In the genomic region with DNA sequence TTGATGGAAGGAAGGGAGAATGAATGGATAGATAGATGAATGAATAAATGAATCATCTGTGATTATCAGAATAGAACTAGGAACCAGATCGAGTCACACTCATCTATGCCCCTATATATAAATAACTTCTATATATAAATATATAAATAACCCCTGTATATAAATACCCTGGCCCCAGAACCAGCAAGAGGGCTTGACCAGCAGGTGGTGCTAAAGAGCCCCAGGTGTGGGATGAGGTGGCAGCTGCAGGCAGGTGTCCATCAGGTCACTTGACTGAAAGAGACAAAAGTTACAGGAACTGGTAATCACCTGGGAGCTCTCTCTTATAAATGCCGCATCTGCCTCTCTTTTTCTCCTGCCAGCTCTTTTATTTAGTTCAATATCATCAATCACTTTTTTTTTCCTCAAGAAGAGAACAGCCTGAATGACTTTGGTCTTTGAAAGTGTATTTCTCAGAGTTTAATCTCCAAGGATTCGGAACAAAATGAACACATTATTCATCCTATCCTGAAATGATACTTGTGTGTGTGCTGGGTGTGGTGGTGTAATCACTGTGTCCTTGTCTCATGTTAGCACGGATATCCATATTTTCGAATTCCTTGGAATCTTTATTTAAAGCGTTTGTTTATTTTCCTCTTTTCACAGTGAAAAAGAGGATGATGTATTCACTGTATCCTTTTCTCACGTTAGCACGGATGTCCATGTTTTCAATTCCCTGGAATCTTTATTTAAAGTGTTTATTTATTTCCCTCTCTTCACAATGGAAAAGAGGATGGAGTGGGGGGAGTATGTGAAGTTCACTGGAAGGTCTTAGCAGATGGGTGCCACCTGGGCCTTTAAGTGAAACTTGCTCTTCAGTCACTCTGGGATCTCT, we compare ENCODE assay signal across 8 cellular contexts. TPM values are rescaled to one million over a fixed set of nuclear protein-coding genes. Genes with fewer than 3 reads are reported as not detected.
A peak's percentile ranks its signal among the peaks of the same experiment; 100 is the strongest.
DNase-seq lines count a peak whose midpoint lies in the region; ATAC-seq and TF ChIP-seq lines count a peak whose summit lies in the region.

No MANE protein-coding gene starts in this region.

- DNase-seq in LHCN-M2 (ENCODE audit: low read depth) (peak; percentile 42), SW480 (ENCODE audit: low spot score) (peak; percentile 78), adrenal gland (peak; percentile 21 to 78 (median 62)), iPS DF 19.7 (ENCODE audit: low read depth, low spot score) (peak; percentile 28)
- DNase-seq in stimulated activated CD4-positive, alpha-beta T cell treated with anti-CD3 and anti-CD28 coated beads, Interleukin-1b, Interleukin-23, amount 100 ng/mL, for 1 hour (ENCODE audit: low read depth in 2 of 2), result peak; percentile 36 to 64

- no peaks in the 10 kb centered on the region for H3K9me3 ChIP-seq in adrenal gland (replicated peaks in 1 of 3)

- no peaks in the 10 kb centered on the region for H3K4me1 ChIP-seq in adrenal gland (replicated peaks in 1 of 2)

- intact Hi-C loops in adrenal gland (cut with DNase I), result loop anchor here in 1 of 2 donors (5.0 kb wide), 1 partner anchor 95 kb away; no protein-coding TSS in a partner anchor

- H3K27me3 ChIP-seq in adrenal gland, result no peaks in the 10 kb centered on the region

- no peak overlapping the region for H3K4me3 ChIP-seq in GM12875 (ENCODE audit: low read depth, low read length)
- H3K4me3 ChIP-seq in adrenal gland, result no peak overlapping the region

- H3K27ac ChIP-seq in adrenal gland, result no peak overlapping the region

- H3K36me3 ChIP-seq in adrenal gland (replicated peaks in 1 of 2), result no peaks in the 10 kb centered on the region

- TF ChIP-seq CTCF in GM12875 (IDR thresholded peaks at IDR 0.05; ENCODE audit: borderline replicate concordance, insufficient read depth, low read depth, low read length) (peak; percentile 71), adrenal gland (IDR thresholded peaks at IDR 0.05) (peak; percentile 32 to 81 (median 66))

- ATAC-seq in HG02970 (IDR thresholded peaks at IDR 0.05; ENCODE audit: low FRiP score, unreplicated experiment) (no peak), HG02885 (IDR thresholded peaks at IDR 0.05; ENCODE audit: poor library complexity, unreplicated experiment) (no peak)

- TF ChIP-seq POLR2A in adrenal gland (IDR thresholded peaks at IDR 0.05), result no peak

- WGBS in adrenal gland, 4 donors, result 28 to 36% (median 30%) methylated on average over 8 of the region's 8 CpGs

RNA-seq across cellular contexts. Expression of a gene that starts 35.4 kb away (rescaled TPM):
- total RNA-seq in LHCN-M2 (2014; rRNA removed) (48.1 and 50.5 TPM in 2 replicates), adrenal gland (100 to 1,000 TPM in 1 of 8 donors, 10 to 100 TPM in 7; 29.5 to 118 (median 46.2) TPM)
- polyA plus RNA-seq in LHCN-M2 (2012), result 26.6 TPM
- polyA plus RNA-seq in adrenal gland, result 10 to 100 TPM in 2 of 3 donors, 1 to 10 TPM in 1; 9.1 to 24.2 (median 11.2) TPM

Comparison
In these comparisons a context has a peak if more than half of its experiments do, and no peak if none do; other contexts are left out.
1. DNase-seq: peak in every context shown above with its lines; median percentile 78 in SW480; 62 in adrenal gland; 50 in stimulated activated CD4-positive, alpha-beta T cell treated with anti-CD3 and anti-CD28 coated beads, Interleukin-1b, Interleukin-23, amount 100 ng/mL, for 1 hour; 42 in LHCN-M2; 28 in iPS DF 19.7.